In the genomic region with DNA sequence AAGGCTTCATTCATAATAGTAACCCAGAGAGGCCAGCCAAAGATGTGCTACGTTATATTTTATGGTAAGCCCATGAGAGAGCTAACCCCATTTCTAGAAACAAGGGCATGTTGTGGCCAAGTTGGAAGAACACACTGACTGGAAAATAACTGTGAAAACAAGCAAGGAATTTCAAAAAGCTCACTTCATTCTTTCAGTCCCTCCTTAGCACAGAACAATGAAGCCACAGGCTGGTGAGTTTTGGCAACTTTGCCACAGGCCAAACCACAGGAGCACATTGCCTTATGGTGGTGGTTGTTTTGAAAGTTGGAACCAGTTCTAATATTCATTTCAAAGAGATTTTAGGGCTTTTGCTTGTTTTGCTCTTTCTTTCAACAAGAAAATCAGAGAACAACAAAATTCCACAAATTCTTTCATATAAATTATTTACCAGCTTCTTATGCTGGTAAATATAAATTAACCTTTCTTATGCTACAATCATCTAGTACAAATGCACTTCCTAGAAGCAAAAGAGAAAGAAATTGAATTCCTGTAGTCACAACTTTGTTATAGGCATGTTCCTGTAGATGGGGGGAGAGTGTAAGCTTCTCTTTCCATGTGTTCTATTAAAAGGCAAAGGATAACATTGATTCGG, we compare ENCODE assay signal across 11 cellular contexts.
A peak's percentile ranks its signal among the peaks of the same experiment; 100 is the strongest.
DNase-seq lines count a peak whose midpoint lies in the region; ATAC-seq lines count a peak whose summit lies in the region.
"Had no signal": no experiment of that assay in that cellular context is flagged by ENCODE, and none has a peak within 500 bp of the region (broad histone marks: within the 10 kb centered on the region; RNA-seq: fewer than 3 reads in every experiment).

No MANE protein-coding gene starts in this region.

- DNase-seq in GM04503 (ENCODE audit: low read depth) (peak; percentile 81), RPMI8226 (peak; percentile 45), fibroblast of peridontal ligament (ENCODE audit: extremely low read depth) (peak; percentile 89), skeletal muscle cell (ENCODE audit: low read depth) (peak; percentile 62), NCI-H1694 treated with DMSO at 0.1 percent for 48 hours (lab: John Stamatoyannopoulos, UW) (no peak), NCI-H774 (lab: John Stamatoyannopoulos, UW) (no peak)
- DNase-seq: activated CD4-positive, alpha-beta T cell treated with anti-CD3 and anti-CD28 coated beads, Interleukin-2, amount 50 U/mL, for 48 hours; NCI-H1436; occipital lobe had no signal

- ATAC-seq in GM18511 (IDR thresholded peaks at IDR 0.05; ENCODE audit: unreplicated experiment), result no peak

- no peak overlapping the region for H3K4me3 ChIP-seq in skeletal muscle cell (ENCODE audit: low read depth, low read length)
- H3K4me3 ChIP-seq: cardiac muscle cell had no signal

Comparison
In these comparisons a context has a peak if more than half of its experiments do, and no peak if none do; other contexts are left out.
1. DNase-seq: peak in GM04503 (single experiment), RPMI8226 (single experiment), fibroblast of peridontal ligament (single experiment) and skeletal muscle cell (single experiment); none in NCI-H1694 treated with DMSO at 0.1 percent for 48 hours (single experiment) and NCI-H774 (single experiment).